ENCODE assay signal across 8 cellular contexts in genomic region chr19:4327877-4328242, GRCh38. TPM values are rescaled to one million over a fixed set of nuclear protein-coding genes. Genes with fewer than 3 reads are reported as not detected.
DNase-seq lines count a peak whose midpoint lies in the region; ATAC-seq and TF ChIP-seq lines count a peak whose summit lies in the region.

No MANE protein-coding gene starts in this region.

- ATAC-seq in HG02642 (IDR thresholded peaks at IDR 0.05; ENCODE audit: poor library complexity, unreplicated experiment) (peak; percentile 7), natural killer cell (peak in 2 of 3 donors; percentile 3)

- no peaks in the 10 kb centered on the region for H3K9me3 Mint-ChIP-seq in dendritic cell treated with granulocyte-macrophage colony-stimulating factor and Interleukin-4, amounts not matched to agents 40 ng/mL and 50 ng/mL, for 4 days
- no peaks in the 10 kb centered on the region for H3K9me3 Mint-ChIP-seq in natural killer cell

- WGBS in thyroid gland, 2 donors: 15 to 23% methylated on average over 8 to 12 of the region's 13 CpGs

- H3K4me3 ChIP-seq in BLaER1 (peak overlapping the region; percentile 50; the same call in 1 of the 2 replicates), thyroid gland (replicated peaks in 1 of 3) (peak overlapping the region in 1 of 3 donors; percentile 35), HAP-1 (no peak overlapping the region)

- no peak for TF ChIP-seq POLR2A in thyroid gland (IDR thresholded peaks at IDR 0.05)

- H3K4me1 ChIP-seq in BLaER1: peaks cover 28% of the 10 kb centered on the region
- H3K4me1 ChIP-seq in thyroid gland: peaks cover 8 to 20% of the 10 kb centered on the region in 2 donors
- H3K4me1 ChIP-seq in HAP-1: peaks cover 7% of the 10 kb centered on the region

- H3K27me3 Mint-ChIP-seq in dendritic cell treated with granulocyte-macrophage colony-stimulating factor and Interleukin-4, amounts not matched to agents 40 ng/mL and 50 ng/mL, for 4 days: peaks cover 60% of the 10 kb centered on the region
- H3K27me3 Mint-ChIP-seq in natural killer cell (ENCODE audit: low read depth in 2 of 2): no peaks in the 10 kb centered on the region

- no peak overlapping the region for H3K9ac ChIP-seq in BLaER1

- H3K27me3 ChIP-seq in BLaER1: peaks cover 7% of the 10 kb centered on the region; the same call in 1 of the 2 replicates
- H3K27me3 ChIP-seq in thyroid gland: no peaks in the 10 kb centered on the region
- no peaks in the 10 kb centered on the region for H3K27me3 ChIP-seq in HAP-1 (ENCODE audit: low read depth)

- H3K27ac ChIP-seq in BLaER1 (no peak overlapping the region), thyroid gland (no peak overlapping the region)

- H3K27ac Mint-ChIP-seq in dendritic cell treated with granulocyte-macrophage colony-stimulating factor and Interleukin-4, amounts not matched to agents 40 ng/mL and 50 ng/mL, for 4 days: peak overlapping the region; percentile 77
- H3K27ac Mint-ChIP-seq in natural killer cell: peak overlapping the region; percentile 73 to 92

- H3K9me3 ChIP-seq in BLaER1 (no peaks in the 10 kb centered on the region), thyroid gland (no peaks in the 10 kb centered on the region), HAP-1 (no peaks in the 10 kb centered on the region)

- H4K20me1 ChIP-seq in BLaER1: no peaks in the 10 kb centered on the region

- peak overlapping the region; percentile 82 for H3K4me3 Mint-ChIP-seq in dendritic cell treated with granulocyte-macrophage colony-stimulating factor and Interleukin-4, amounts not matched to agents 40 ng/mL and 50 ng/mL, for 4 days
- peak overlapping the region; percentile 90 for H3K4me3 Mint-ChIP-seq in natural killer cell

- intact Hi-C loops in dendritic cell treated with granulocyte-macrophage colony-stimulating factor and Interleukin-4, amounts not matched to agents 40 ng/mL and 50 ng/mL, for 4 days (cut with micrococcal nuclease): loop anchor here (2.0 kb wide), 1 partner anchor 15 kb away; the partner anchor contains the start of gene MPND
- intact Hi-C loops in natural killer cell (cut with micrococcal nuclease): loop anchor here (1.0 kb wide), 2 partner anchors 14 to 81 kb away; partner anchors contain the start of gene YJU2
- intact Hi-C loops in thyroid gland (cut with DNase I): no loop called here

- in situ Hi-C loops in HAP-1 (cut with MboI; ENCODE audit: low sequenced_read_pairs): no loop called here

- H3K36me3 ChIP-seq in BLaER1 (0 out of 2 replicates have a peak, but pooled peaks cover 13% of the 10 kb centered on the region), thyroid gland (no peaks in the 10 kb centered on the region), HAP-1 (replicated peaks) (no peaks in the 10 kb centered on the region)

- no peaks in the 10 kb centered on the region for H3K36me3 Mint-ChIP-seq in dendritic cell treated with granulocyte-macrophage colony-stimulating factor and Interleukin-4, amounts not matched to agents 40 ng/mL and 50 ng/mL, for 4 days (ENCODE audit: low read depth)
- no peaks in the 10 kb centered on the region for H3K36me3 Mint-ChIP-seq in natural killer cell

- no peak for TF ChIP-seq CTCF in natural killer cell (IDR thresholded peaks at IDR 0.05)
- TF ChIP-seq CTCF in thyroid gland (IDR thresholded peaks at IDR 0.05): no peak
- no peak for TF ChIP-seq CTCF in GM10266 (IDR thresholded peaks at IDR 0.05; ENCODE audit: control insufficient read depth, insufficient read depth, low read depth, missing control alignments)

- peak overlapping the region; percentile 65 for H3K4me2 ChIP-seq in BLaER1

- DNase-seq in natural killer cell (no peak), thyroid gland (no peak), GM10266 (ENCODE audit: extremely low spot score) (no peak), NCI-H146 (lab: John Stamatoyannopoulos, UW) (no peak), HAP-1 (ENCODE audit: low spot score in 2 of 2) (no peak)

- peaks cover 35% of the 10 kb centered on the region for H3K4me1 Mint-ChIP-seq in dendritic cell treated with granulocyte-macrophage colony-stimulating factor and Interleukin-4, amounts not matched to agents 40 ng/mL and 50 ng/mL, for 4 days (ENCODE audit: low read depth)
- H3K4me1 Mint-ChIP-seq in natural killer cell: peaks cover 16 to 33% of the 10 kb centered on the region in 2 donors

RNA-seq across cellular contexts. Expression of gene STAP2, which starts 10.8 kb away (rescaled TPM):
- total RNA-seq in natural killer cell (1 to 10 TPM; 1.4 to 3.3 (median 2.0) TPM), thyroid gland (10 to 100 TPM; 12.1 to 50.6 (median 29.7) TPM)

RNA-seq across cellular contexts. Expression of gene MPND, which starts 15.5 kb away (rescaled TPM):
- total RNA-seq in natural killer cell (10 to 100 TPM; 30.4 to 38.4 (median 31.1) TPM), thyroid gland (10 to 100 TPM in 2 of 4 donors, 1 to 10 TPM in 2; 5.6 to 10.5 (median 9.3) TPM)

RNA-seq across cellular contexts. Expression of gene FSD1, which starts 23.5 kb away (rescaled TPM):
- total RNA-seq in natural killer cell: 10 to 100 TPM; 15.5 to 18.2 (median 16.4) TPM
- total RNA-seq in thyroid gland: not detected

RNA-seq across cellular contexts. Expression of gene TMIGD2, which starts 25.7 kb away (rescaled TPM):
- total RNA-seq in natural killer cell (10 to 100 TPM; 33.8 to 45.3 (median 41.1) TPM), thyroid gland (not detected)

RNA-seq across cellular contexts. Expression of gene SHD, which starts 48.8 kb away (rescaled TPM):
- total RNA-seq in natural killer cell: under 1 TPM in 1 of 3 donors, not detected in 2; 0.20 TPM
- total RNA-seq in thyroid gland: not detected

Comparison
In these comparisons a context has a peak if more than half of its experiments do, and no peak if none do; other contexts are left out.
1. RNA of gene FSD1, which starts 23.5 kb away (total RNA-seq): 15.5 to 18.2 TPM in natural killer cell; not detected in thyroid gland; every median in the first group is over 10 times any median in the second.